ENCODE assay signal across 8 cellular contexts in genomic region chr22:25109878-25110595, GRCh38.
DNase-seq lines count a peak whose midpoint lies in the region; ATAC-seq, FAIRE-seq and TF ChIP-seq lines count a peak whose summit lies in the region.

No MANE protein-coding gene starts in this region.

- peaks cover 2% of the 10 kb centered on the region for H3K27me3 ChIP-seq in CD4-positive, CD25-positive, alpha-beta regulatory T cell (ENCODE audit: control insufficient read depth, insufficient read depth, low read length)
- H3K27me3 ChIP-seq in Loucy (ENCODE audit: insufficient read depth, low read length, poor library complexity, severe bottlenecking) (no peaks in the 10 kb centered on the region), dorsolateral prefrontal cortex (no peaks in the 10 kb centered on the region)

- H3K27me3 Mint-ChIP-seq in CD4-positive, CD25-positive, alpha-beta regulatory T cell = peaks cover 19% of the 10 kb centered on the region
- H3K27me3 Mint-ChIP-seq in nephron progenitor cell (ENCODE audit: low read depth, poor library complexity) = peaks cover 2% of the 10 kb centered on the region

- H2AFZ ChIP-seq in Loucy (ENCODE audit: low read length) = no peak overlapping the region

- peaks cover 9% of the 10 kb centered on the region for H3K4me1 ChIP-seq in CD4-positive, CD25-positive, alpha-beta regulatory T cell (ENCODE audit: control insufficient read depth, insufficient read depth, low read length, poor library complexity, severe bottlenecking)
- H3K4me1 ChIP-seq in Loucy (ENCODE audit: insufficient read depth, low read length, poor library complexity, severe bottlenecking) = peaks cover 8% of the 10 kb centered on the region

- H4K20me1 ChIP-seq in Loucy (ENCODE audit: insufficient read depth, low read length, poor library complexity, severe bottlenecking) = no peaks in the 10 kb centered on the region

- H3K9me3 ChIP-seq in CD4-positive, CD25-positive, alpha-beta regulatory T cell (ENCODE audit: control insufficient read depth in 2 of 2, low read length in 2 of 2) = peaks cover 0 to 3% of the 10 kb centered on the region in 2 experiments
- no peaks in the 10 kb centered on the region for H3K9me3 ChIP-seq in Loucy (ENCODE audit: insufficient read depth, low read depth, low read length)

- H3K79me2 ChIP-seq in Loucy (ENCODE audit: insufficient read depth, low read length) = no peaks in the 10 kb centered on the region

- TF ChIP-seq CTCF in Loucy (conservative IDR thresholded peaks at IDR 0.05; ENCODE audit: low read length) (no peak), dorsolateral prefrontal cortex (IDR thresholded peaks at IDR 0.05 in 54 of 56, conservative IDR thresholded peaks at IDR 0.05 in 2 of 56; ENCODE audit: low read depth in 1 of 56, partially characterized antibody in 56 of 56) (no peak), nephron progenitor cell (IDR thresholded peaks at IDR 0.05) (no peak)

- H3K4me2 ChIP-seq in Loucy (ENCODE audit: low read depth, low read length, poor library complexity, severe bottlenecking) = peak overlapping the region; percentile 85

- H3K36me3 Mint-ChIP-seq in CD4-positive, CD25-positive, alpha-beta regulatory T cell = no peaks in the 10 kb centered on the region
- peaks cover 8% of the 10 kb centered on the region for H3K36me3 Mint-ChIP-seq in nephron progenitor cell (ENCODE audit: low read depth)

- peaks cover 0 to 2% (median 0%) of the 10 kb centered on the region in 7 donors for H3K9me3 Mint-ChIP-seq in CD4-positive, CD25-positive, alpha-beta regulatory T cell
- no peaks in the 10 kb centered on the region for H3K9me3 Mint-ChIP-seq in nephron progenitor cell

- H3K27ac ChIP-seq in CD4-positive, CD25-positive, alpha-beta regulatory T cell (ENCODE audit: insufficient read depth, low read length, poor library complexity, severe bottlenecking) = no peak overlapping the region
- H3K27ac ChIP-seq in dorsolateral prefrontal cortex = peak overlapping the region in 46 of 59 donors; percentile 14 to 94 (median 83)

- no peak for FAIRE-seq in RCC 7860 (lab: Jason Lieb, UNC)

- H3F3A ChIP-seq in Loucy (ENCODE audit: low read depth) = no peaks in the 10 kb centered on the region

- peak overlapping the region in 3 of 4 donors; percentile 82 to 87 (median 86) for H3K4me3 Mint-ChIP-seq in CD4-positive, CD25-positive, alpha-beta regulatory T cell
- H3K4me3 Mint-ChIP-seq in nephron progenitor cell = peak overlapping the region; percentile 23

- H3K36me3 ChIP-seq in CD4-positive, CD25-positive, alpha-beta regulatory T cell (ENCODE audit: control insufficient read depth, insufficient read depth, low read length) = no peaks in the 10 kb centered on the region
- no peaks in the 10 kb centered on the region for H3K36me3 ChIP-seq in Loucy (ENCODE audit: insufficient read depth, low read length)

- ATAC-seq in CD4-positive, CD25-positive, alpha-beta regulatory T cell (ENCODE audit: low read depth in 2 of 2) = no peak
- no peak for ATAC-seq in HG02884 (IDR thresholded peaks at IDR 0.05; ENCODE audit: unreplicated experiment)

- no peaks in the 10 kb centered on the region for H3K9me2 ChIP-seq in Loucy (replicated peaks; ENCODE audit: low read depth, low read length)

- no peak overlapping the region for H3K4me3 ChIP-seq in CD4-positive, CD25-positive, alpha-beta regulatory T cell (ENCODE audit: low read depth, low read length)
- H3K4me3 ChIP-seq in Loucy (ENCODE audit: low read length, poor library complexity, severe bottlenecking) (no peak overlapping the region), dorsolateral prefrontal cortex (peak overlapping the region in 17 of 59 donors; percentile 44 to 79 (median 70))

- no peak for DNase-seq in CD4-positive, CD25-positive, alpha-beta regulatory T cell
- DNase-seq in dorsolateral prefrontal cortex (no peak), nephron progenitor cell (no peak), SK-N-DZ (ENCODE audit: low spot score) (no peak), RCC 7860 (ENCODE audit: low spot score) (no peak)
- no peak for DNase-seq in activated CD4-positive, alpha-beta T cell treated with anti-CD3 and anti-CD28 coated beads for 4 hours

- H3K9ac ChIP-seq in Loucy (ENCODE audit: low read depth, low read length, poor library complexity, severe bottlenecking) = no peak overlapping the region

- intact Hi-C loops in dorsolateral prefrontal cortex (cut with DNase I) = no loop called here

- H3K4me1 Mint-ChIP-seq in CD4-positive, CD25-positive, alpha-beta regulatory T cell = peaks cover 0 to 24% (median 7%) of the 10 kb centered on the region in 4 donors
- H3K4me1 Mint-ChIP-seq in nephron progenitor cell = peaks cover 54% of the 10 kb centered on the region

- H3K27ac Mint-ChIP-seq in CD4-positive, CD25-positive, alpha-beta regulatory T cell = peak overlapping the region in 2 of 3 donors; percentile 46 to 93
- H3K27ac Mint-ChIP-seq in nephron progenitor cell = peak overlapping the region; percentile 60
